Comparison of ENCODE assay signal across 12 cellular contexts in genomic region chr6:26360451-26361416, GRCh38. TPM values are rescaled to one million over a fixed set of nuclear protein-coding genes. Genes with fewer than 3 reads are reported as not detected.
DNase-seq lines count a peak whose midpoint lies in the region; ATAC-seq and TF ChIP-seq lines count a peak whose summit lies in the region.
"Had no signal": no experiment of that assay in that cellular context is flagged by ENCODE, and none has a peak within 500 bp of the region (broad histone marks: within the 10 kb centered on the region; RNA-seq: fewer than 3 reads in every experiment).

No MANE protein-coding gene starts in this region.

- H3K4me1 ChIP-seq in CD4-positive, CD25-positive, alpha-beta regulatory T cell (ENCODE audit: control insufficient read depth, insufficient read depth, low read length, poor library complexity, severe bottlenecking), result peaks cover 56% of the 10 kb centered on the region
- peaks cover 4% of the 10 kb centered on the region; the same call in 1 of the 2 replicates for H3K4me1 ChIP-seq in BE2C

- no peaks in the 10 kb centered on the region for H3K36me3 Mint-ChIP-seq in CD4-positive, CD25-positive, alpha-beta regulatory T cell
- H3K36me3 Mint-ChIP-seq in activated CD4-positive, alpha-beta memory T cell treated with anti-CD3 and anti-CD28 coated beads for 36 hours, result no peaks in the 10 kb centered on the region
- no peaks in the 10 kb centered on the region for H3K36me3 Mint-ChIP-seq in WTC11

- peak overlapping the region; percentile 80 to 91 (median 86) for H3K4me3 Mint-ChIP-seq in CD4-positive, CD25-positive, alpha-beta regulatory T cell
- peak overlapping the region; percentile 56 for H3K4me3 Mint-ChIP-seq in activated CD4-positive, alpha-beta memory T cell treated with anti-CD3 and anti-CD28 coated beads for 36 hours
- no peak overlapping the region for H3K4me3 Mint-ChIP-seq in WTC11

- intact Hi-C loops in activated CD4-positive, alpha-beta memory T cell treated with anti-CD3 and anti-CD28 coated beads for 36 hours (cut with micrococcal nuclease), result no loop called here

- peaks cover 21 to 53% (median 45%) of the 10 kb centered on the region in 4 donors for H3K4me1 Mint-ChIP-seq in CD4-positive, CD25-positive, alpha-beta regulatory T cell
- H3K4me1 Mint-ChIP-seq in activated CD4-positive, alpha-beta memory T cell treated with anti-CD3 and anti-CD28 coated beads for 36 hours (ENCODE audit: low read depth), result peaks cover 35% of the 10 kb centered on the region
- H3K4me1 Mint-ChIP-seq in WTC11, result no peaks in the 10 kb centered on the region

- POLR2A ChIA-PET in activated CD4-positive, alpha-beta memory T cell treated with anti-CD3 and anti-CD28 coated beads for 36 hours (lab: Charles Lee), result interaction anchor here (0.6 kb wide), 1 partner anchor 114 kb away, joined by 4 read pairs; no protein-coding TSS in a partner anchor
- POLR2A ChIA-PET in WTC11 (lab: Charles Lee), result no interaction called here

- H3K9me3 ChIP-seq in CD4-positive, CD25-positive, alpha-beta regulatory T cell (ENCODE audit: control insufficient read depth in 2 of 2, low read length in 2 of 2), result no peaks in the 10 kb centered on the region
- H3K9me3 ChIP-seq in BE2C, result no peaks in the 10 kb centered on the region
- H3K9me3 ChIP-seq: ascending aorta had no signal

- H3K27ac Mint-ChIP-seq in CD4-positive, CD25-positive, alpha-beta regulatory T cell, result peak overlapping the region in 2 of 3 donors; percentile 96 to 97
- H3K27ac Mint-ChIP-seq in activated CD4-positive, alpha-beta memory T cell treated with anti-CD3 and anti-CD28 coated beads for 36 hours, result peak overlapping the region; percentile 71
- H3K27ac Mint-ChIP-seq in WTC11, result no peak overlapping the region

- H3K27ac ChIP-seq in CD4-positive, CD25-positive, alpha-beta regulatory T cell (ENCODE audit: insufficient read depth, low read length, poor library complexity, severe bottlenecking), result peak overlapping the region; percentile 83
- H3K27ac ChIP-seq: ascending aorta, C4-2B had no signal

- H3K9me3 Mint-ChIP-seq in CD4-positive, CD25-positive, alpha-beta regulatory T cell, result no peaks in the 10 kb centered on the region
- no peaks in the 10 kb centered on the region for H3K9me3 Mint-ChIP-seq in activated CD4-positive, alpha-beta memory T cell treated with anti-CD3 and anti-CD28 coated beads for 36 hours
- no peaks in the 10 kb centered on the region for H3K9me3 Mint-ChIP-seq in WTC11

- TF ChIP-seq CTCF in WTC11 (IDR thresholded peaks at IDR 0.05) (no peak), BE2C (IDR thresholded peaks at IDR 0.05; ENCODE audit: low read depth, low read length) (no peak)

- no peaks in the 10 kb centered on the region for H3K27me3 ChIP-seq in CD4-positive, CD25-positive, alpha-beta regulatory T cell (ENCODE audit: control insufficient read depth, insufficient read depth, low read length)
- no peaks in the 10 kb centered on the region for H3K27me3 ChIP-seq in BE2C
- H3K27me3 ChIP-seq: ascending aorta had no signal

- H3K27me3 Mint-ChIP-seq in CD4-positive, CD25-positive, alpha-beta regulatory T cell, result no peaks in the 10 kb centered on the region
- H3K27me3 Mint-ChIP-seq in activated CD4-positive, alpha-beta memory T cell treated with anti-CD3 and anti-CD28 coated beads for 36 hours, result no peaks in the 10 kb centered on the region
- no peaks in the 10 kb centered on the region; the same call in 1 of the 2 replicates for H3K27me3 Mint-ChIP-seq in WTC11 (ENCODE audit: low read depth)

- H3K4me3 ChIP-seq in CD4-positive, CD25-positive, alpha-beta regulatory T cell (ENCODE audit: low read depth, low read length), result peak overlapping the region; percentile 75
- no peak overlapping the region for H3K4me3 ChIP-seq in BE2C (ENCODE audit: low read depth, low read length)
- H3K4me3 ChIP-seq: ascending aorta had no signal

- peak in 2 of 3 donors; percentile 48 to 71 for DNase-seq in CD4-positive, CD25-positive, alpha-beta regulatory T cell
- peak; percentile 32 for DNase-seq in activated CD4-positive, alpha-beta memory T cell treated with anti-CD3 and anti-CD28 coated beads for 36 hours
- DNase-seq in WTC11 (ENCODE audit: low spot score) (no peak), NCI-H2171 (lab: John Stamatoyannopoulos, UW) (no peak), BE2C (no peak)
- DNase-seq: NCI-H524, T1000 had no signal

- CTCF ChIA-PET in activated CD4-positive, alpha-beta memory T cell treated with anti-CD3 and anti-CD28 coated beads for 36 hours (lab: Charles Lee), result no interaction called here
- CTCF ChIA-PET in WTC11 (lab: Charles Lee), result no interaction called here

- H3K36me3 ChIP-seq in CD4-positive, CD25-positive, alpha-beta regulatory T cell (ENCODE audit: control insufficient read depth, insufficient read depth, low read length), result no peaks in the 10 kb centered on the region
- no peaks in the 10 kb centered on the region for H3K36me3 ChIP-seq in BE2C
- H3K36me3 ChIP-seq: ascending aorta had no signal

- ATAC-seq in CD4-positive, CD25-positive, alpha-beta regulatory T cell (ENCODE audit: low read depth in 2 of 2), result peak; percentile 40 to 44
- ATAC-seq in GM19023 (IDR thresholded peaks at IDR 0.05; ENCODE audit: unreplicated experiment), result peak; percentile 48
- ATAC-seq in HG02938 (IDR thresholded peaks at IDR 0.05; ENCODE audit: unreplicated experiment), result peak; percentile 38
- ATAC-seq in WTC11, result no peak
- no peak for ATAC-seq in GM21367 (IDR thresholded peaks at IDR 0.05; ENCODE audit: unreplicated experiment)

TF ChIP-seq in WTC11, 78 proteins besides CTCF, POLR2A, EP300 and RAD21 (continues in another document):
- no peak for TF ChIP-seq AFF4 (CRISPR knock-in tag; IDR thresholded peaks at IDR 0.05; ENCODE audit: borderline replicate concordance)
- TF ChIP-seq CBFB (CRISPR knock-in tag; IDR thresholded peaks at IDR 0.05; ENCODE audit: low read depth), result no peak
- no peak for TF ChIP-seq NR1H2 (CRISPR knock-in tag; IDR thresholded peaks at IDR 0.05)
- no peak for TF ChIP-seq EMX1 (CRISPR knock-in tag; IDR thresholded peaks at IDR 0.05)
- TF ChIP-seq KAT7 (CRISPR knock-in tag; IDR thresholded peaks at IDR 0.05; ENCODE audit: borderline replicate concordance), result no peak

RNA-seq across cellular contexts. Expression of gene BTN3A2, which starts 4.3 kb away (rescaled TPM):
- 135 TPM for total RNA-seq in CD4-positive, CD25-positive, alpha-beta regulatory T cell
- 100 to 1,000 TPM; 135 to 224 (median 140) TPM for polyA plus RNA-seq in CD4-positive, CD25-positive, alpha-beta regulatory T cell
- total RNA-seq in activated CD4-positive, alpha-beta memory T cell treated with anti-CD3 and anti-CD28 coated beads for 36 hours, result 10 to 100 TPM; 59.5 to 64.8 TPM
- 3.4 to 7.4 TPM (median 7.0 TPM) in 3 replicates for total RNA-seq in WTC11 (2021)
- polyA plus RNA-seq in BE2C (2012; ENCODE audit: insufficient read depth, insufficient read length, low read depth), result 4.9 TPM

RNA-seq across cellular contexts. Expression of gene BTN2A2, which starts 22.2 kb away (rescaled TPM):
- total RNA-seq in CD4-positive, CD25-positive, alpha-beta regulatory T cell, result 62.3 TPM
- 1 to 10 TPM; 4.5 to 9.5 (median 6.8) TPM for polyA plus RNA-seq in CD4-positive, CD25-positive, alpha-beta regulatory T cell
- total RNA-seq in activated CD4-positive, alpha-beta memory T cell treated with anti-CD3 and anti-CD28 coated beads for 36 hours, result 10 to 100 TPM; 22.3 to 25.8 TPM
- total RNA-seq in WTC11 (2021), result 15.6 to 18.0 TPM (median 16.2 TPM) in 3 replicates
- polyA plus RNA-seq in BE2C (2012; ENCODE audit: insufficient read depth, insufficient read length, low read depth), result 3.6 TPM

RNA-seq across cellular contexts. Expression of gene BTN3A1, which starts 41.3 kb away (rescaled TPM):
- 279 TPM for total RNA-seq in CD4-positive, CD25-positive, alpha-beta regulatory T cell
- polyA plus RNA-seq in CD4-positive, CD25-positive, alpha-beta regulatory T cell, result 10 to 100 TPM; 67.4 to 100.0 (median 71.2) TPM
- 10 to 100 TPM; 36.5 to 39.0 TPM for total RNA-seq in activated CD4-positive, alpha-beta memory T cell treated with anti-CD3 and anti-CD28 coated beads for 36 hours
- total RNA-seq in WTC11 (2021), result 4.5 to 7.3 TPM (median 7.2 TPM) in 3 replicates
- polyA plus RNA-seq in BE2C (2012; ENCODE audit: insufficient read depth, insufficient read length, low read depth), result 2.4 TPM

Comparison
In these comparisons a context has a peak if more than half of its experiments do, and no peak if none do; other contexts are left out.
1. ATAC-seq: peak in CD4-positive, CD25-positive, alpha-beta regulatory T cell (2 of 2), GM19023 (single experiment) and HG02938 (single experiment); none in WTC11 (single experiment) and GM21367 (single experiment).
2. DNase-seq: peak in CD4-positive, CD25-positive, alpha-beta regulatory T cell (2 of 3) and activated CD4-positive, alpha-beta memory T cell treated with anti-CD3 and anti-CD28 coated beads for 36 hours (single experiment); none in WTC11 (single experiment), NCI-H2171 (single experiment) and BE2C (single experiment).